In the genomic region with DNA sequence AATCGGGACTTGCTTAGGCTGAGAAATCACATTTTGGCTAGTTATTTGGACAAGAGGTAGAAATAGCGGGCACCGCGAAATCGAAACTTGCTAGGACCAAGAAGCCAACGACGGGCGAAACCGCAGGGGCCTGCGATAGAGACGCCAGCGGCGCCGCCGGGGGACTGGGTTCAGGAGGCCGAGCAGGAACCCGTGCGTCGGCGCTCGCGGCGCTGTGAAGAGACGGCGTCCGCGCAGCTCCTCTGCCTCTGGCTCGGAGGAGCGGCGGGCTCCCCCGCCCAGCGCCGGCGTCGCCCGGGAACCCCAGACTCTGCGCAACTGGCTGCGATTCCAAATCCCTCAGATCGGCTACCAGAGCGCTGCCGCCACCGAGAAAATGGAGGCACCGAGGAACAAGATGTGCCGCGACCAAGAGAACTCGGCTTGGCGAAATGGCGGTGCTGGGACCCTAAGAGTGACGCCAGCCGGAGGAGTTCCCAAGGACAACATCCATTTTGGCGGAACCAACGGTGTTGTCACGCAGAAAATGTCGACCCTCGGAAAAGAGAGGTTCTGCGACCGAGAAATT, we compare ENCODE assay signal across 1 cellular context.
TF ChIP-seq lines count a peak whose summit lies in the region.

No MANE protein-coding gene starts in this region.

TF ChIP-seq in K562, 482 proteins besides CTCF, POLR2A, EP300 and RAD21 (continued from another document and continues in another):
- TF ChIP-seq, protein P1, sequence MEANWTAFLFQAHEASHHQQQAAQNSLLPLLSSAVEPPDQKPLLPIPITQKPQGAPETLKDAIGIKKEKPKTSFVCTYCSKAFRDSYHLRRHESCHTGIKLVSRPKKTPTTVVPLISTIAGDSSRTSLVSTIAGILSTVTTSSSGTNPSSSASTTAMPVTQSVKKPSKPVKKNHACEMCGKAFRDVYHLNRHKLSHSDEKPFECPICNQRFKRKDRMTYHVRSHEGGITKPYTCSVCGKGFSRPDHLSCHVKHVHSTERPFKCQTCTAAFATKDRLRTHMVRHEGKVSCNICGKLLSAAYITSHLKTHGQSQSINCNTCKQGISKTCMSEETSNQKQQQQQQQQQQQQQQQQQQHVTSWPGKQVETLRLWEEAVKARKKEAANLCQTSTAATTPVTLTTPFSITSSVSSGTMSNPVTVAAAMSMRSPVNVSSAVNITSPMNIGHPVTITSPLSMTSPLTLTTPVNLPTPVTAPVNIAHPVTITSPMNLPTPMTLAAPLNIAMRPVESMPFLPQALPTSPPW (CRISPR knock-in tag; IDR thresholded peaks at IDR 0.05), result no peak
- TF ChIP-seq, protein P2, sequence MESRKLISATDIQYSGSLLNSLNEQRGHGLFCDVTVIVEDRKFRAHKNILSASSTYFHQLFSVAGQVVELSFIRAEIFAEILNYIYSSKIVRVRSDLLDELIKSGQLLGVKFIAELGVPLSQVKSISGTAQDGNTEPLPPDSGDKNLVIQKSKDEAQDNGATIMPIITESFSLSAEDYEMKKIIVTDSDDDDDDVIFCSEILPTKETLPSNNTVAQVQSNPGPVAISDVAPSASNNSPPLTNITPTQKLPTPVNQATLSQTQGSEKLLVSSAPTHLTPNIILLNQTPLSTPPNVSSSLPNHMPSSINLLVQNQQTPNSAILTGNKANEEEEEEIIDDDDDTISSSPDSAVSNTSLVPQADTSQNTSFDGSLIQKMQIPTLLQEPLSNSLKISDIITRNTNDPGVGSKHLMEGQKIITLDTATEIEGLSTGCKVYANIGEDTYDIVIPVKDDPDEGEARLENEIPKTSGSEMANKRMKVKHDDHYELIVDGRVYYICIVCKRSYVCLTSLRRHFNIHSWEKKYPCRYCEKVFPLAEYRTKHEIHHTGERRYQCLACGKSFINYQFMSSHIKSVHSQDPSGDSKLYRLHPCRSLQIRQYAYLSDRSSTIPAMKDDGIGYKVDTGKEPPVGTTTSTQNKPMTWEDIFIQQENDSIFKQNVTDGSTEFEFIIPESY (CRISPR knock-in tag; IDR thresholded peaks at IDR 0.05), result no peak
- no peak for TF ChIP-seq SIN3B (IDR thresholded peaks at IDR 0.05; ENCODE audit: low read depth)
- no peak for TF ChIP-seq GABPB2 (CRISPR knock-in tag; conservative IDR thresholded peaks at IDR 0.05)
- no peak for TF ChIP-seq ZSCAN29 (IDR thresholded peaks at IDR 0.05)
- TF ChIP-seq ZNF212 (CRISPR knock-in tag; IDR thresholded peaks at IDR 0.05), result no peak
- no peak for TF ChIP-seq ZNF124 (CRISPR knock-in tag; IDR thresholded peaks at IDR 0.05)
- TF ChIP-seq YBX1 (IDR thresholded peaks at IDR 0.05), result no peak
- no peak for TF ChIP-seq NR4A1 (CRISPR knock-in tag; IDR thresholded peaks at IDR 0.05)
- TF ChIP-seq NR4A1 (tag; IDR thresholded peaks at IDR 0.05), result no peak
- TF ChIP-seq, protein P3, sequence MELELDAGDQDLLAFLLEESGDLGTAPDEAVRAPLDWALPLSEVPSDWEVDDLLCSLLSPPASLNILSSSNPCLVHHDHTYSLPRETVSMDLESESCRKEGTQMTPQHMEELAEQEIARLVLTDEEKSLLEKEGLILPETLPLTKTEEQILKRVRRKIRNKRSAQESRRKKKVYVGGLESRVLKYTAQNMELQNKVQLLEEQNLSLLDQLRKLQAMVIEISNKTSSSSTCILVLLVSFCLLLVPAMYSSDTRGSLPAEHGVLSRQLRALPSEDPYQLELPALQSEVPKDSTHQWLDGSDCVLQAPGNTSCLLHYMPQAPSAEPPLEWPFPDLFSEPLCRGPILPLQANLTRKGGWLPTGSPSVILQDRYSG (tag; conservative IDR thresholded peaks at IDR 0.05; ENCODE audit: low read depth), result no peak
- TF ChIP-seq, protein P4, sequence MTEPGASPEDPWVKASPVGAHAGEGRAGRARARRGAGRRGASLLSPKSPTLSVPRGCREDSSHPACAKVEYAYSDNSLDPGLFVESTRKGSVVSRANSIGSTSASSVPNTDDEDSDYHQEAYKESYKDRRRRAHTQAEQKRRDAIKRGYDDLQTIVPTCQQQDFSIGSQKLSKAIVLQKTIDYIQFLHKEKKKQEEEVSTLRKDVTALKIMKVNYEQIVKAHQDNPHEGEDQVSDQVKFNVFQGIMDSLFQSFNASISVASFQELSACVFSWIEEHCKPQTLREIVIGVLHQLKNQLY (CRISPR knock-in tag; conservative IDR thresholded peaks at IDR 0.05), result no peak
- no peak for TF ChIP-seq BACH1 (tag; IDR thresholded peaks at IDR 0.05)
- TF ChIP-seq MYBL2 (IDR thresholded peaks at IDR 0.05; ENCODE audit: low read depth), result no peak
- no peak for TF ChIP-seq MYBL2 (CRISPR knock-in tag; IDR thresholded peaks at IDR 0.05; ENCODE audit: borderline replicate concordance)
- no peak; the same call in 1 of the 2 replicates for TF ChIP-seq ZNF57 (CRISPR knock-in tag; IDR thresholded peaks at IDR 0.05)
- TF ChIP-seq FOXA3 (CRISPR knock-in tag; conservative IDR thresholded peaks at IDR 0.05 in 1 of 2, IDR thresholded peaks at IDR 0.05 in 1 of 2), result peak in 1 of 2 experiments; percentile 35; a peak in 1 of 4 replicates
- TF ChIP-seq, protein P5, sequence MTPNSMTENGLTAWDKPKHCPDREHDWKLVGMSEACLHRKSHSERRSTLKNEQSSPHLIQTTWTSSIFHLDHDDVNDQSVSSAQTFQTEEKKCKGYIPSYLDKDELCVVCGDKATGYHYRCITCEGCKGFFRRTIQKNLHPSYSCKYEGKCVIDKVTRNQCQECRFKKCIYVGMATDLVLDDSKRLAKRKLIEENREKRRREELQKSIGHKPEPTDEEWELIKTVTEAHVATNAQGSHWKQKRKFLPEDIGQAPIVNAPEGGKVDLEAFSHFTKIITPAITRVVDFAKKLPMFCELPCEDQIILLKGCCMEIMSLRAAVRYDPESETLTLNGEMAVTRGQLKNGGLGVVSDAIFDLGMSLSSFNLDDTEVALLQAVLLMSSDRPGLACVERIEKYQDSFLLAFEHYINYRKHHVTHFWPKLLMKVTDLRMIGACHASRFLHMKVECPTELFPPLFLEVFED (CRISPR knock-in tag; conservative IDR thresholded peaks at IDR 0.05), result no peak
- TF ChIP-seq ZNF311 (CRISPR knock-in tag; IDR thresholded peaks at IDR 0.05), result no peak
- no peak for TF ChIP-seq FOXA1 (IDR thresholded peaks at IDR 0.05; ENCODE audit: borderline replicate concordance)
- TF ChIP-seq, protein P6, sequence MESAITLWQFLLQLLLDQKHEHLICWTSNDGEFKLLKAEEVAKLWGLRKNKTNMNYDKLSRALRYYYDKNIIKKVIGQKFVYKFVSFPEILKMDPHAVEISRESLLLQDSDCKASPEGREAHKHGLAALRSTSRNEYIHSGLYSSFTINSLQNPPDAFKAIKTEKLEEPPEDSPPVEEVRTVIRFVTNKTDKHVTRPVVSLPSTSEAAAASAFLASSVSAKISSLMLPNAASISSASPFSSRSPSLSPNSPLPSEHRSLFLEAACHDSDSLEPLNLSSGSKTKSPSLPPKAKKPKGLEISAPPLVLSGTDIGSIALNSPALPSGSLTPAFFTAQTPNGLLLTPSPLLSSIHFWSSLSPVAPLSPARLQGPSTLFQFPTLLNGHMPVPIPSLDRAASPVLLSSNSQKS (CRISPR knock-in tag; IDR thresholded peaks at IDR 0.05), result no peak
- TF ChIP-seq, protein P7, sequence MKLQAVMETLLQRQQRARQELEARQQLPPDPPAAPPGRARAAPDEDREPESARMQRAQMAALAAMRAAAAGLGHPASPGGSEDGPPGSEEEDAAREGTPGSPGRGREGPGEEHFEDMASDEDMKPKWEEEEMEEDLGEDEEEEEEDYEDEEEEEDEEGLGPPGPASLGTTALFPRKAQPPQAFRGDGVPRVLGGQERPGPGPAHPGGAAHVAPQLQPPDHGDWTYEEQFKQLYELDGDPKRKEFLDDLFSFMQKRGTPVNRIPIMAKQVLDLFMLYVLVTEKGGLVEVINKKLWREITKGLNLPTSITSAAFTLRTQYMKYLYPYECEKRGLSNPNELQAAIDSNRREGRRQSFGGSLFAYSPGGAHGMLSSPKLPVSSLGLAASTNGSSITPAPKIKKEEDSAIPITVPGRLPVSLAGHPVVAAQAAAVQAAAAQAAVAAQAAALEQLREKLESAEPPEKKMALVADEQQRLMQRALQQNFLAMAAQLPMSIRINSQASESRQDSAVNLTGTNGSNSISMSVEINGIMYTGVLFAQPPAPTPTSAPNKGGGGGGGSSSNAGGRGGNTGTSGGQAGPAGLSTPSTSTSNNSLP (IDR thresholded peaks at IDR 0.05; ENCODE audit: borderline replicate concordance, low read depth, low read length), result no peak
- TF ChIP-seq HDAC8 (tag; IDR thresholded peaks at IDR 0.05), result no peak
- no peak for TF ChIP-seq ZNF696 (CRISPR knock-in tag; conservative IDR thresholded peaks at IDR 0.05)
- TF ChIP-seq ETS2 (tag; IDR thresholded peaks at IDR 0.05; ENCODE audit: borderline replicate concordance, poor library complexity, severe bottlenecking), result no peak
- TF ChIP-seq ZNF445 (CRISPR knock-in tag; IDR thresholded peaks at IDR 0.05; ENCODE audit: low read depth), result no peak
- TF ChIP-seq NFATC3 (IDR thresholded peaks at IDR 0.05), result no peak
- TF ChIP-seq RFX7 (CRISPR knock-in tag; IDR thresholded peaks at IDR 0.05), result no peak
- no peak for TF ChIP-seq ZNF766 (CRISPR knock-in tag; conservative IDR thresholded peaks at IDR 0.05)
- TF ChIP-seq KAT7 (CRISPR knock-in tag; IDR thresholded peaks at IDR 0.05; ENCODE audit: borderline replicate concordance), result peak; percentile 80; the same call in 1 of the 2 replicates
- no peak for TF ChIP-seq SOX6 (IDR thresholded peaks at IDR 0.05)
- no peak for TF ChIP-seq ZNF263 (CRISPR knock-in tag; IDR thresholded peaks at IDR 0.05; ENCODE audit: borderline replicate concordance)
- TF ChIP-seq, protein P8, sequence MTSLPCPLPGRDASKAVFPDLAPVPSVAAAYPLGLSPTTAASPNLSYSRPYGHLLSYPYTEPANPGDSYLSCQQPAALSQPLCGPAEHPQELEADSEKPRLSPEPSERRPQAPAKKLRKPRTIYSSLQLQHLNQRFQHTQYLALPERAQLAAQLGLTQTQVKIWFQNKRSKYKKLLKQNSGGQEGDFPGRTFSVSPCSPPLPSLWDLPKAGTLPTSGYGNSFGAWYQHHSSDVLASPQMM (CRISPR knock-in tag; IDR thresholded peaks at IDR 0.05), result no peak
- TF ChIP-seq NCOA1 (IDR thresholded peaks at IDR 0.05; ENCODE audit: low read depth), result no peak
- peak; percentile 10; the same call in 1 of the 2 replicates for TF ChIP-seq SMARCA4 (IDR thresholded peaks at IDR 0.05)
- TF ChIP-seq FUS (optimal IDR thresholded peaks at IDR 0.05; ENCODE audit: low read depth, low read length), result no peak
- TF ChIP-seq TSC22D4 (tag; IDR thresholded peaks at IDR 0.05), result no peak
- TF ChIP-seq PPARD (CRISPR knock-in tag; IDR thresholded peaks at IDR 0.05), result no peak
- TF ChIP-seq ZNF41 (CRISPR knock-in tag; conservative IDR thresholded peaks at IDR 0.05), result no peak
- TF ChIP-seq ILF3 (IDR thresholded peaks at IDR 0.05; ENCODE audit: borderline replicate concordance), result no peak; the same call in 1 of the 2 replicates
- TF ChIP-seq MTA3 (IDR thresholded peaks at IDR 0.05; ENCODE audit: borderline replicate concordance), result 0 out of 2 replicates have a peak, but pooled peaks have one; percentile 36
- TF ChIP-seq, protein P9, sequence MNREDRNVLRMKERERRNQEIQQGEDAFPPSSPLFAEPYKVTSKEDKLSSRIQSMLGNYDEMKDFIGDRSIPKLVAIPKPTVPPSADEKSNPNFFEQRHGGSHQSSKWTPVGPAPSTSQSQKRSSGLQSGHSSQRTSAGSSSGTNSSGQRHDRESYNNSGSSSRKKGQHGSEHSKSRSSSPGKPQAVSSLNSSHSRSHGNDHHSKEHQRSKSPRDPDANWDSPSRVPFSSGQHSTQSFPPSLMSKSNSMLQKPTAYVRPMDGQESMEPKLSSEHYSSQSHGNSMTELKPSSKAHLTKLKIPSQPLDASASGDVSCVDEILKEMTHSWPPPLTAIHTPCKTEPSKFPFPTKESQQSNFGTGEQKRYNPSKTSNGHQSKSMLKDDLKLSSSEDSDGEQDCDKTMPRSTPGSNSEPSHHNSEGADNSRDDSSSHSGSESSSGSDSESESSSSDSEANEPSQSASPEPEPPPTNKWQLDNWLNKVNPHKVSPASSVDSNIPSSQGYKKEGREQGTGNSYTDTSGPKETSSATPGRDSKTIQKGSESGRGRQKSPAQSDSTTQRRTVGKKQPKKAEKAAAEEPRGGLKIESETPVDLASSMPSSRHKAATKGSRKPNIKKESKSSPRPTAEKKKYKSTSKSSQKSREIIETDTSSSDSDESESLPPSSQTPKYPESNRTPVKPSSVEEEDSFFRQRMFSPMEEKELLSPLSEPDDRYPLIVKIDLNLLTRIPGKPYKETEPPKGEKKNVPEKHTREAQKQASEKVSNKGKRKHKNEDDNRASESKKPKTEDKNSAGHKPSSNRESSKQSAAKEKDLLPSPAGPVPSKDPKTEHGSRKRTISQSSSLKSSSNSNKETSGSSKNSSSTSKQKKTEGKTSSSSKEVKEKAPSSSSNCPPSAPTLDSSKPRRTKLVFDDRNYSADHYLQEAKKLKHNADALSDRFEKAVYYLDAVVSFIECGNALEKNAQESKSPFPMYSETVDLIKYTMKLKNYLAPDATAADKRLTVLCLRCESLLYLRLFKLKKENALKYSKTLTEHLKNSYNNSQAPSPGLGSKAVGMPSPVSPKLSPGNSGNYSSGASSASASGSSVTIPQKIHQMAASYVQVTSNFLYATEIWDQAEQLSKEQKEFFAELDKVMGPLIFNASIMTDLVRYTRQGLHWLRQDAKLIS (CRISPR knock-in tag; IDR thresholded peaks at IDR 0.05), result peak; percentile 96
- TF ChIP-seq, protein P10, sequence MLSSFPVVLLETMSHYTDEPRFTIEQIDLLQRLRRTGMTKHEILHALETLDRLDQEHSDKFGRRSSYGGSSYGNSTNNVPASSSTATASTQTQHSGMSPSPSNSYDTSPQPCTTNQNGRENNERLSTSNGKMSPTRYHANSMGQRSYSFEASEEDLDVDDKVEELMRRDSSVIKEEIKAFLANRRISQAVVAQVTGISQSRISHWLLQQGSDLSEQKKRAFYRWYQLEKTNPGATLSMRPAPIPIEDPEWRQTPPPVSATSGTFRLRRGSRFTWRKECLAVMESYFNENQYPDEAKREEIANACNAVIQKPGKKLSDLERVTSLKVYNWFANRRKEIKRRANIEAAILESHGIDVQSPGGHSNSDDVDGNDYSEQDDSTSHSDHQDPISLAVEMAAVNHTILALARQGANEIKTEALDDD (IDR thresholded peaks at IDR 0.05), result no peak
- TF ChIP-seq RHOXF2B (CRISPR knock-in tag; conservative IDR thresholded peaks at IDR 0.05), result no peak
- TF ChIP-seq DMBX1 (CRISPR knock-in tag; IDR thresholded peaks at IDR 0.05; ENCODE audit: borderline replicate concordance), result no peak; the same call in 1 of the 2 replicates
- no peak for TF ChIP-seq HDAC1 (IDR thresholded peaks at IDR 0.05)
- TF ChIP-seq RBM14 (IDR thresholded peaks at IDR 0.05; ENCODE audit: borderline replicate concordance, insufficient read depth, low read depth, low read length), result no peak
- 0 out of 2 replicates have a peak, but pooled peaks have one; percentile 59 for TF ChIP-seq FOXP1 (CRISPR knock-in tag; IDR thresholded peaks at IDR 0.05)
- TF ChIP-seq U2AF1 (optimal IDR thresholded peaks at IDR 0.05; ENCODE audit: low read depth, low read length), result peak; percentile 38
- no peak for TF ChIP-seq GATAD2A (IDR thresholded peaks at IDR 0.05)
- TF ChIP-seq, protein P11, sequence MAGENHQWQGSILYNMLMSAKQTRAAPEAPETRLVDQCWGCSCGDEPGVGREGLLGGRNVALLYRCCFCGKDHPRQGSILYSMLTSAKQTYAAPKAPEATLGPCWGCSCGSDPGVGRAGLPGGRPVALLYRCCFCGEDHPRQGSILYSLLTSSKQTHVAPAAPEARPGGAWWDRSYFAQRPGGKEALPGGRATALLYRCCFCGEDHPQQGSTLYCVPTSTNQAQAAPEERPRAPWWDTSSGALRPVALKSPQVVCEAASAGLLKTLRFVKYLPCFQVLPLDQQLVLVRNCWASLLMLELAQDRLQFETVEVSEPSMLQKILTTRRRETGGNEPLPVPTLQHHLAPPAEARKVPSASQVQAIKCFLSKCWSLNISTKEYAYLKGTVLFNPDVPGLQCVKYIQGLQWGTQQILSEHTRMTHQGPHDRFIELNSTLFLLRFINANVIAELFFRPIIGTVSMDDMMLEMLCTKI (IDR thresholded peaks at IDR 0.05; ENCODE audit: partially characterized antibody), result no peak
